In the genomic region with DNA sequence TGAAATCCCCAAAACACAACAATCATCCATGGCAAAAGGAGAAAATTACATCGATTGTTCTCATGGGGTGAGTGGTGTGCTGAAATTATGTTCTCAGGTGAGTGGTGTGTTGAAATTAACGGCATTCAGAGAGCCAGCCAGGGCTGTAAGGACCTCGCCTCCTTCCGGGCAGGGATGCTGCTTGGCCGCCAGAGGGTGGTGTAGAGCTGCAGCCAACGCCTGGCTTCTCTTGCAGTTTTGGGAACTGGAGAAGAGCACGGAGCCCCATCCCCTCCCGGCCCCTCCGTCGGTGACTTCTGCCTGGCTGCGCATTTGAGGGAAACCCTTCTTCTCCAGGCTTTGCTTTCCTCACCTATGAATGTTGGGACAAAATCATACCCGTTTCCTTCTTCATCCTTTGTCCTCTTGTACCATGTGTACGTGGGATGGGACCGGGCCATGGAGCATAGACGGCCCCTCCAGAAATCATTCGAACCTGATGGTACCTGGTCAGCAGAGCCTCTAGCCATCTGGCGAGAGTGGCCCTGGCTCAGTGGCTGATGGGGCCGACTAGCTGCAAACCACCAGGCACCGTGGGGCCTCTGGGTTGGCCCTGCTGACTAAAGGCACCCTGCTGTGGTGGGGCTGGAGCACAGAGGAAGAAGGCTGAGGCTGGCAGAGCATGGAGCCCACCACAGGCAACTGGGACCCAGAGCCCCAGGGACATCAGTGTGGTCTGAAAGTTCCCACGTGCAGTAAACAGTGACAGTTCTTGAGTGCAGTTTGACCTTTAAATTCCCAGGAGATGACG, we compare ENCODE assay signal across 8 cellular contexts. TPM values are rescaled to one million over a fixed set of nuclear protein-coding genes. Genes with fewer than 3 reads are reported as not detected.
DNase-seq lines count a peak whose midpoint lies in the region; ATAC-seq and TF ChIP-seq lines count a peak whose summit lies in the region.

No MANE protein-coding gene starts in this region.

- ATAC-seq in GM19438 (IDR thresholded peaks at IDR 0.05; ENCODE audit: low read depth, unreplicated experiment) (peak; percentile 64), HG03025 (IDR thresholded peaks at IDR 0.05; ENCODE audit: low FRiP score, unreplicated experiment) (no peak)

- no peak overlapping the region for H3K9ac ChIP-seq in SU-DHL-6 (ENCODE audit: low read length)
- no peak overlapping the region for H3K9ac ChIP-seq in smooth muscle cell (ENCODE audit: low read depth)

- H3K79me2 ChIP-seq in SU-DHL-6 (ENCODE audit: insufficient read depth, low read length) (no peaks in the 10 kb centered on the region), smooth muscle cell (ENCODE audit: low read depth) (no peaks in the 10 kb centered on the region)

- intact Hi-C loops in CD4-positive, alpha-beta memory T cell (cut with micrococcal nuclease): no loop called here
- intact Hi-C loops in ascending aorta (cut with DNase I): loop anchor here (1.0 to 2.0 kb wide), 2 partner anchors 78 to 125 kb away; no protein-coding TSS in a partner anchor

- peak; percentile 23 to 46 (median 35) for DNase-seq in CD4-positive, alpha-beta memory T cell
- peak; percentile 80 for DNase-seq in HuH-7 (ENCODE audit: low spot score)
- DNase-seq in ascending aorta (ENCODE audit: low spot score in 2 of 2): no peak
- peak; percentile 22 to 60 for DNase-seq in hippocampal formation (lab: John Stamatoyannopoulos, UW)
- DNase-seq in smooth muscle cell (lab: John Stamatoyannopoulos, UW; ENCODE audit: unreplicated experiment): no peak

- H3K4me2 ChIP-seq in SU-DHL-6 (ENCODE audit: low read depth, low read length, poor library complexity, severe bottlenecking) (no peak overlapping the region), smooth muscle cell (no peak overlapping the region)

- H4K20me1 ChIP-seq in SU-DHL-6 (ENCODE audit: low read depth, low read length) (peaks cover 4% of the 10 kb centered on the region; the same call in 1 of the 2 replicates), smooth muscle cell (ENCODE audit: low read depth) (peaks cover 10% of the 10 kb centered on the region)

- no peaks in the 10 kb centered on the region for H3K4me1 ChIP-seq in CD4-positive, alpha-beta memory T cell (ENCODE audit: insufficient read depth, low read length)
- H3K4me1 ChIP-seq in ascending aorta (peaks cover 8 to 19% of the 10 kb centered on the region in 2 donors), smooth muscle cell (ENCODE audit: low read depth) (no peaks in the 10 kb centered on the region)

- H2AFZ ChIP-seq in SU-DHL-6 (ENCODE audit: low read depth, low read length, severe bottlenecking): no peak overlapping the region
- H2AFZ ChIP-seq in smooth muscle cell (ENCODE audit: low read depth): no peak overlapping the region

- peaks cover 29 to 45% of the 10 kb centered on the region in 2 donors for H3K36me3 Mint-ChIP-seq in CD4-positive, alpha-beta memory T cell

- H3F3A ChIP-seq in SU-DHL-6 (ENCODE audit: insufficient read depth) (no peaks in the 10 kb centered on the region), smooth muscle cell (ENCODE audit: low read depth) (no peaks in the 10 kb centered on the region)

- peak overlapping the region in 3 of 7 donors; percentile 23 to 68 (median 63) for H3K27ac Mint-ChIP-seq in CD4-positive, alpha-beta memory T cell

- H3K4me3 ChIP-seq in CD4-positive, alpha-beta memory T cell (ENCODE audit: low read length in 2 of 2): no peak overlapping the region
- H3K4me3 ChIP-seq in SU-DHL-6 (ENCODE audit: insufficient read depth, low read length, poor library complexity, severe bottlenecking) (no peak overlapping the region), ascending aorta (no peak overlapping the region), smooth muscle cell (no peak overlapping the region)

- H3K27me3 Mint-ChIP-seq in CD4-positive, alpha-beta memory T cell: no peaks in the 10 kb centered on the region

- POLR2A ChIA-PET in CD4-positive, alpha-beta memory T cell (lab: Charles Lee; ENCODE audit: partially characterized antibody): interaction anchor here (0.6 kb wide), 1 partner anchor 1366 kb away, joined by 3 read pairs; no protein-coding TSS in a partner anchor

- H3K27ac ChIP-seq in CD4-positive, alpha-beta memory T cell (ENCODE audit: low read depth, low read length): no peak overlapping the region
- no peak overlapping the region for H3K27ac ChIP-seq in SU-DHL-6 (ENCODE audit: low read depth, low read length)
- no peak overlapping the region for H3K27ac ChIP-seq in ascending aorta
- H3K27ac ChIP-seq in smooth muscle cell (ENCODE audit: low read depth): no peak overlapping the region

- peak; percentile 80 for TF ChIP-seq CTCF in SU-DHL-6 (IDR thresholded peaks at IDR 0.05; ENCODE audit: insufficient read depth, low read length, poor library complexity, severe bottlenecking)
- TF ChIP-seq CTCF in ascending aorta (IDR thresholded peaks at IDR 0.05): peak; percentile 63 to 93 (median 92)
- peak; percentile 91 for TF ChIP-seq CTCF in smooth muscle cell (IDR thresholded peaks at IDR 0.05; ENCODE audit: borderline replicate concordance, insufficient read depth, poor library complexity, severe bottlenecking)

- no peaks in the 10 kb centered on the region for H3K9me3 Mint-ChIP-seq in CD4-positive, alpha-beta memory T cell

- no peaks in the 10 kb centered on the region for H3K27me3 ChIP-seq in CD4-positive, alpha-beta memory T cell (ENCODE audit: insufficient read depth, low read length)
- no peaks in the 10 kb centered on the region for H3K27me3 ChIP-seq in SU-DHL-6 (ENCODE audit: low read length)
- H3K27me3 ChIP-seq in ascending aorta: no peaks in the 10 kb centered on the region
- H3K27me3 ChIP-seq in smooth muscle cell (ENCODE audit: low read depth): no peaks in the 10 kb centered on the region

- peaks cover 0 to 4% (median 2%) of the 10 kb centered on the region in 4 donors for H3K4me1 Mint-ChIP-seq in CD4-positive, alpha-beta memory T cell

- CTCF ChIA-PET in CD4-positive, alpha-beta memory T cell (lab: Charles Lee; ENCODE audit: partially characterized antibody): interaction anchor here (0.9 to 2.0 kb wide), 5 partner anchors 9 to 227 kb away, joined by 3 to 6 read pairs (median 5); a partner anchor contains a TSS

- peaks cover 22% of the 10 kb centered on the region for H3K36me3 ChIP-seq in CD4-positive, alpha-beta memory T cell (ENCODE audit: insufficient read depth, low read length)
- H3K36me3 ChIP-seq in SU-DHL-6 (ENCODE audit: low read length) (no peaks in the 10 kb centered on the region), ascending aorta (peaks cover 26 to 54% of the 10 kb centered on the region in 2 donors), smooth muscle cell (ENCODE audit: low read depth) (no peaks in the 10 kb centered on the region)

- no peaks in the 10 kb centered on the region for H3K9me2 ChIP-seq in SU-DHL-6 (replicated peaks; ENCODE audit: insufficient read depth, low read length)

- 55% methylated on average over 19 of the region's 21 CpGs for WGBS in smooth muscle cell (ENCODE audit: low lambda C conversion rate)

- H3K9me3 ChIP-seq in CD4-positive, alpha-beta memory T cell (ENCODE audit: control insufficient read depth in 1 of 2, low read length in 2 of 2): no peaks in the 10 kb centered on the region
- H3K9me3 ChIP-seq in SU-DHL-6 (ENCODE audit: insufficient read depth, low read length) (no peaks in the 10 kb centered on the region), ascending aorta (no peaks in the 10 kb centered on the region), smooth muscle cell (replicated peaks; ENCODE audit: low read depth) (no peaks in the 10 kb centered on the region)

- H3K4me3 Mint-ChIP-seq in CD4-positive, alpha-beta memory T cell: no peak overlapping the region

RNA-seq across cellular contexts. Expression of a gene that starts 28.4 kb away (rescaled TPM):
- 10 to 100 TPM; 29.6 to 33.0 TPM for total RNA-seq in CD4-positive, alpha-beta memory T cell
- 10 to 100 TPM in 1 of 2 donors, 1 to 10 TPM in 1; 4.3 to 11.7 TPM for polyA plus RNA-seq in CD4-positive, alpha-beta memory T cell
- total RNA-seq in ascending aorta: 39.8 TPM
- 16.6 and 18.7 TPM in 2 replicates for total RNA-seq in smooth muscle cell
- polyA plus RNA-seq in smooth muscle cell: 5.0 and 8.4 TPM in 2 replicates

RNA-seq across cellular contexts. Expression of a gene that starts 28.4 kb away (rescaled TPM):
- 10 to 100 TPM; 16.3 to 17.3 TPM for total RNA-seq in CD4-positive, alpha-beta memory T cell
- 10 to 100 TPM; 13.3 to 16.5 TPM for polyA plus RNA-seq in CD4-positive, alpha-beta memory T cell
- total RNA-seq in ascending aorta (74.5 TPM), smooth muscle cell (25.0 and 25.9 TPM in 2 replicates)
- polyA plus RNA-seq in smooth muscle cell: 23.9 and 27.9 TPM in 2 replicates

Comparison
In these comparisons a context has a peak if more than half of its experiments do, and no peak if none do; other contexts are left out.
1. DNase-seq: peak in CD4-positive, alpha-beta memory T cell (5 of 5), HuH-7 (single experiment) and hippocampal formation (2 of 2); none in ascending aorta (0 of 2) and smooth muscle cell (single experiment).
2. Peak in every context shown above with its lines, with median percentiles within 50 percentile points of each other: CTCF ChIP-seq.